ENCODE assay signal across 10 cellular contexts in genomic region chr2:167862787-167863186, GRCh38.
DNase-seq lines count a peak whose midpoint lies in the region; ATAC-seq, FAIRE-seq and TF ChIP-seq lines count a peak whose summit lies in the region.
"Had no signal": no experiment of that assay in that cellular context is flagged by ENCODE, and none has a peak within 500 bp of the region (broad histone marks: within the 10 kb centered on the region; RNA-seq: fewer than 3 reads in every experiment).

No MANE protein-coding gene starts in this region.

- H3K4me1 Mint-ChIP-seq in astrocyte (ENCODE audit: low read depth, unreplicated experiment), result peaks cover 27% of the 10 kb centered on the region
- H3K4me1 Mint-ChIP-seq: central memory CD8-positive, alpha-beta T cell had no signal

- no peaks in the 10 kb centered on the region for H3K79me2 ChIP-seq in astrocyte (ENCODE audit: insufficient read depth, low read length)

- H3K27me3 Mint-ChIP-seq in astrocyte (ENCODE audit: low read depth, unreplicated experiment), result no peaks in the 10 kb centered on the region
- H3K27me3 Mint-ChIP-seq: central memory CD8-positive, alpha-beta T cell had no signal

- H3K27ac ChIP-seq in astrocyte (ENCODE audit: low read depth, low read length), result peak overlapping the region; percentile 27
- H3K27ac ChIP-seq: PC-9 had no signal

- DNase-seq in COLO829 (ENCODE audit: low spot score) (peak; percentile 85), astrocyte (ENCODE audit: low read depth) (peak; percentile 56), NCI-H526 treated with DMSO at 0.1 percent for 48 hours (lab: John Stamatoyannopoulos, UW) (no peak), 8988T (no peak), SHP77 treated with DMSO at 0.1 percent for 48 hours (lab: John Stamatoyannopoulos, UW) (no peak), middle frontal gyrus (ENCODE audit: extremely low spot score, low spot score) (no peak)
- DNase-seq: PC-9 had no signal

- no peak overlapping the region for H3K4me3 Mint-ChIP-seq in astrocyte (ENCODE audit: unreplicated experiment)
- H3K4me3 Mint-ChIP-seq: central memory CD8-positive, alpha-beta T cell had no signal

- no peak for FAIRE-seq in astrocyte (lab: Jason Lieb, UNC)

- H3K9me3 Mint-ChIP-seq in astrocyte (ENCODE audit: unreplicated experiment), result no peaks in the 10 kb centered on the region
- H3K9me3 Mint-ChIP-seq: central memory CD8-positive, alpha-beta T cell had no signal

- H3K27me3 ChIP-seq in astrocyte (ENCODE audit: insufficient read depth, low read length), result no peaks in the 10 kb centered on the region

- H4K20me1 ChIP-seq in astrocyte (ENCODE audit: insufficient read depth, low read length), result no peaks in the 10 kb centered on the region

- H3K4me1 ChIP-seq in astrocyte (ENCODE audit: insufficient read depth, low read length), result peaks cover 7% of the 10 kb centered on the region

- ATAC-seq in GM21360 (IDR thresholded peaks at IDR 0.05; ENCODE audit: unreplicated experiment) (peak; percentile 54), HG03354 (IDR thresholded peaks at IDR 0.05; ENCODE audit: poor library complexity, severe bottlenecking, unreplicated experiment) (peak; percentile 73)

- H3K4me2 ChIP-seq in astrocyte (ENCODE audit: low read length), result peak overlapping the region; percentile 39
- H3K4me2 ChIP-seq: PC-9 had no signal

- TF ChIP-seq CTCF in astrocyte (IDR thresholded peaks at IDR 0.05; ENCODE audit: insufficient read depth, low read depth, low read length), result no peak

- peak overlapping the region; percentile 88 for H3K27ac Mint-ChIP-seq in astrocyte (ENCODE audit: unreplicated experiment)

- no peak overlapping the region for H3K9ac ChIP-seq in astrocyte (ENCODE audit: low read length)

- H3K9me3 ChIP-seq in astrocyte (ENCODE audit: insufficient read depth, low read depth, low read length), result no peaks in the 10 kb centered on the region

- H2AFZ ChIP-seq in astrocyte (ENCODE audit: low read depth, low read length), result no peak overlapping the region
- H2AFZ ChIP-seq: PC-9 had no signal

- no peaks in the 10 kb centered on the region for H3K36me3 ChIP-seq in astrocyte (ENCODE audit: insufficient read depth, low read length)

- H3K4me3 ChIP-seq in astrocyte (ENCODE audit: insufficient read depth, low read depth, low read length), result no peak overlapping the region
- H3K4me3 ChIP-seq: PC-9 had no signal

- no peaks in the 10 kb centered on the region for H3K36me3 Mint-ChIP-seq in astrocyte (ENCODE audit: low read depth, unreplicated experiment)

Comparison
In these comparisons a context has a peak if more than half of its experiments do, and no peak if none do; other contexts are left out.
1. DNase-seq: peak in COLO829 (single experiment) and astrocyte (single experiment); none in NCI-H526 treated with DMSO at 0.1 percent for 48 hours (single experiment), 8988T (single experiment), SHP77 treated with DMSO at 0.1 percent for 48 hours (single experiment) and middle frontal gyrus (single experiment).